In genomic region chr17:39980402-39981206, GRCh38 we compare ENCODE assay signal across 1 cellular context.
A peak's percentile ranks its signal among the peaks of the same experiment; 100 is the strongest.
TF ChIP-seq lines count a peak whose summit lies in the region.

TSS of gene PSMD3 (plus strand) at chr17:39980807. CDS start at chr17:39980971, 164 bp downstream.

TF ChIP-seq in A549, 52 proteins besides CTCF, POLR2A, EP300 and RAD21 (continued from another document):
- peak; percentile 33; the same call in 1 of the 2 replicates for TF ChIP-seq REST (IDR thresholded peaks at IDR 0.05)
- TF ChIP-seq CEBPB (IDR thresholded peaks at IDR 0.05), result no peak
- TF ChIP-seq NR3C1 (IDR thresholded peaks at IDR 0.05), result no peak
- TF ChIP-seq POLR2AphosphoS2 (conservative IDR thresholded peaks at IDR 0.05; ENCODE audit: low read length), result no peak
- TF ChIP-seq, protein P1, sequence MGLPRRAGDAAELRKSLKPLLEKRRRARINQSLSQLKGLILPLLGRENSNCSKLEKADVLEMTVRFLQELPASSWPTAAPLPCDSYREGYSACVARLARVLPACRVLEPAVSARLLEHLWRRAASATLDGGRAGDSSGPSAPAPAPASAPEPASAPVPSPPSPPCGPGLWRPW (IDR thresholded peaks at IDR 0.05), result no peak
- TF ChIP-seq SMC3 (IDR thresholded peaks at IDR 0.05), result peak; percentile 88
- TF ChIP-seq GATA3 (IDR thresholded peaks at IDR 0.05; ENCODE audit: borderline replicate concordance), result peak; percentile 46; the same call in 1 of the 2 replicates
- no peak for TF ChIP-seq BHLHE40 (IDR thresholded peaks at IDR 0.05; ENCODE audit: low read depth, low read length)
- no peak for TF ChIP-seq ZC3H11A (IDR thresholded peaks at IDR 0.05)
- TF ChIP-seq ZNF302 (CRISPR knock-in tag; IDR thresholded peaks at IDR 0.05), result no peak
- no peak for TF ChIP-seq TFCP2L1 (CRISPR knock-in tag; IDR thresholded peaks at IDR 0.05)
- no peak for TF ChIP-seq KDM1A (IDR thresholded peaks at IDR 0.05; ENCODE audit: low read depth)
- TF ChIP-seq, protein P2, sequence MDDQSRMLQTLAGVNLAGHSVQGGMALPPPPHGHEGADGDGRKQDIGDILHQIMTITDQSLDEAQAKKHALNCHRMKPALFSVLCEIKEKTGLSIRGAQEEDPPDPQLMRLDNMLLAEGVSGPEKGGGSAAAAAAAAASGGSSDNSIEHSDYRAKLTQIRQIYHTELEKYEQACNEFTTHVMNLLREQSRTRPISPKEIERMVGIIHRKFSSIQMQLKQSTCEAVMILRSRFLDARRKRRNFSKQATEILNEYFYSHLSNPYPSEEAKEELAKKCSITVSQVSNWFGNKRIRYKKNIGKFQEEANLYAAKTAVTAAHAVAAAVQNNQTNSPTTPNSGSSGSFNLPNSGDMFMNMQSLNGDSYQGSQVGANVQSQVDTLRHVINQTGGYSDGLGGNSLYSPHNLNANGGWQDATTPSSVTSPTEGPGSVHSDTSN (IDR thresholded peaks at IDR 0.05), result peak; percentile 68; the same call in 1 of the 2 replicates
- no peak for TF ChIP-seq CHD2 (IDR thresholded peaks at IDR 0.05; ENCODE audit: low read length, partially characterized antibody)
- no peak for TF ChIP-seq RCOR1 (IDR thresholded peaks at IDR 0.05; ENCODE audit: low read depth, low read length)
- TF ChIP-seq USF2 (IDR thresholded peaks at IDR 0.05), result no peak
- 0 out of 2 replicates have a peak, but pooled peaks have one; percentile 67 for TF ChIP-seq TP53 (CRISPR knock-in tag; IDR thresholded peaks at IDR 0.05)
- peak; percentile 39; the same call in 1 of the 2 replicates for TF ChIP-seq HOXB13 (CRISPR knock-in tag; IDR thresholded peaks at IDR 0.05; ENCODE audit: low read depth)
- TF ChIP-seq CHD4 (IDR thresholded peaks at IDR 0.05; ENCODE audit: borderline replicate concordance), result no peak
- TF ChIP-seq MAZ (IDR thresholded peaks at IDR 0.05; ENCODE audit: borderline replicate concordance, low read depth, low read length), result peak; percentile 84; the same call in 1 of the 2 replicates
- peak; percentile 89 to 99 for TF ChIP-seq JUN (IDR thresholded peaks at IDR 0.05)
- 0 out of 2 replicates have a peak, but pooled peaks have one; percentile 59 for TF ChIP-seq CBX8 (IDR thresholded peaks at IDR 0.05)
- peak; percentile 84; the same call in 1 of the 2 replicates for TF ChIP-seq MYC (IDR thresholded peaks at IDR 0.05; ENCODE audit: borderline replicate concordance, low read length)
- peak; percentile 49 for TF ChIP-seq MAFK (IDR thresholded peaks at IDR 0.05; ENCODE audit: partially characterized antibody)
- TF ChIP-seq SREBF2 (IDR thresholded peaks at IDR 0.05), result no peak
- no peak for TF ChIP-seq RNF2 (IDR thresholded peaks at IDR 0.05; ENCODE audit: borderline replicate concordance, low read depth)
- TF ChIP-seq, protein P3, sequence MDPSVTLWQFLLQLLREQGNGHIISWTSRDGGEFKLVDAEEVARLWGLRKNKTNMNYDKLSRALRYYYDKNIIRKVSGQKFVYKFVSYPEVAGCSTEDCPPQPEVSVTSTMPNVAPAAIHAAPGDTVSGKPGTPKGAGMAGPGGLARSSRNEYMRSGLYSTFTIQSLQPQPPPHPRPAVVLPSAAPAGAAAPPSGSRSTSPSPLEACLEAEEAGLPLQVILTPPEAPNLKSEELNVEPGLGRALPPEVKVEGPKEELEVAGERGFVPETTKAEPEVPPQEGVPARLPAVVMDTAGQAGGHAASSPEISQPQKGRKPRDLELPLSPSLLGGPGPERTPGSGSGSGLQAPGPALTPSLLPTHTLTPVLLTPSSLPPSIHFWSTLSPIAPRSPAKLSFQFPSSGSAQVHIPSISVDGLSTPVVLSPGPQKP (IDR thresholded peaks at IDR 0.05; ENCODE audit: low read depth, low read length), result no peak
- TF ChIP-seq HOXB5 (CRISPR knock-in tag; IDR thresholded peaks at IDR 0.05), result peak; percentile 93
- peak; percentile 100 for TF ChIP-seq PHF8 (IDR thresholded peaks at IDR 0.05; ENCODE audit: borderline replicate concordance, low read depth)
- TF ChIP-seq HDAC2 (IDR thresholded peaks at IDR 0.05), result peak; percentile 70; the same call in 1 of the 2 replicates
